In genomic region chr3:13513913-13514517, GRCh38 we compare ENCODE assay signal across 22 cellular contexts. TPM values are rescaled to one million over a fixed set of nuclear protein-coding genes. Genes with fewer than 3 reads are reported as not detected.
DNase-seq lines count a peak whose midpoint lies in the region; ATAC-seq and TF ChIP-seq lines count a peak whose summit lies in the region.
"Had no signal": no experiment of that assay in that cellular context is flagged by ENCODE, and none has a peak within 500 bp of the region (broad histone marks: within the 10 kb centered on the region; RNA-seq: fewer than 3 reads in every experiment).

No MANE protein-coding gene starts in this region.

- no peak for DNase-seq in right atrium auricular region (ENCODE audit: low spot score)
- DNase-seq in heart right ventricle: no peak
- DNase-seq in endodermal cell: no peak
- no peak for DNase-seq in neuronal stem cell (ENCODE audit: low spot score)
- DNase-seq in BE2C: no peak
- DNase-seq in activated gamma-delta T cell treated with Interleukin-2 at 50 U/mL for 16 hours: no peak
- no peak for DNase-seq in mucosa of gallbladder (ENCODE audit: low spot score)
- DNase-seq: activated CD4-positive, alpha-beta T cell treated with anti-CD3 and anti-CD28 coated beads, Interleukin-2, amount 50 U/mL, for 48 hours; activated naive CD4-positive, alpha-beta T cell treated with anti-CD3 and anti-CD28 coated beads, Interleukin-2, amount 10 ng/mL, durations not matched to agents 7 days and 5 days; activated T-cell treated with anti-CD3 and anti-CD28 coated beads for 4 hours; colonic mucosa; DMS53; NCI-H2081 treated with DMSO at 0.1 percent for 48 hours; NCI-H510A treated with DMSO at 0.1 percent for 48 hours; SHP77; small intestine; T-helper 1 cell had no signal

- WGBS in heart right ventricle, 2 donors: 81 to 83% methylated on average over 10 of the region's 10 CpGs
- WGBS in endodermal cell (ENCODE audit: insufficient coverage in 1 of 2, insufficient read length in 1 of 2), 2 experiments: 79 to 82% methylated on average over 9 to 10 of the region's 10 CpGs
- WGBS in neuronal stem cell (ENCODE audit: extremely low coverage in 2 of 2, insufficient read length in 2 of 2, insufficient replicate concordance in 1 of 2), 2 donors: no CpG with 5 or more reads among the region's 10 CpGs

- intact Hi-C loops in heart right ventricle (cut with DNase I): no loop called here

- H3K27me3 ChIP-seq in right atrium auricular region (no peaks in the 10 kb centered on the region), heart right ventricle (no peaks in the 10 kb centered on the region), endodermal cell (ENCODE audit: control insufficient read depth, insufficient read depth, low read length, poor library complexity, severe bottlenecking) (no peaks in the 10 kb centered on the region), neuronal stem cell (ENCODE audit: control insufficient read depth in 3 of 3, insufficient read depth in 3 of 3, low read depth in 1 of 3, low read length in 3 of 3) (no peaks in the 10 kb centered on the region), BE2C (no peaks in the 10 kb centered on the region)
- H3K27me3 ChIP-seq: colonic mucosa, pancreas had no signal

- peak overlapping the region; percentile 30 for H2AFZ ChIP-seq in neuronal stem cell (ENCODE audit: low read length)

- no peaks in the 10 kb centered on the region for H3K36me3 ChIP-seq in right atrium auricular region
- H3K36me3 ChIP-seq in heart right ventricle: no peaks in the 10 kb centered on the region
- H3K36me3 ChIP-seq in endodermal cell (ENCODE audit: control insufficient read depth, insufficient read depth, low read length): no peaks in the 10 kb centered on the region
- no peaks in the 10 kb centered on the region for H3K36me3 ChIP-seq in neuronal stem cell (replicated peaks in 1 of 2; ENCODE audit: control insufficient read depth in 2 of 2, insufficient read depth in 2 of 2, low read length in 2 of 2)
- H3K36me3 ChIP-seq in BE2C: no peaks in the 10 kb centered on the region
- H3K36me3 ChIP-seq: colonic mucosa, left lung, pancreas had no signal

- no peaks in the 10 kb centered on the region for H3K79me1 ChIP-seq in neuronal stem cell (ENCODE audit: low read depth, low read length)

- peak overlapping the region; percentile 59 for H2BK12ac ChIP-seq in neuronal stem cell (ENCODE audit: low read length)

- no peak overlapping the region for H3K27ac Mint-ChIP-seq in endodermal cell
- H3K27ac Mint-ChIP-seq: activated naive CD4-positive, alpha-beta T cell treated with anti-CD3 and anti-CD28 coated beads, Interleukin-2, amount 10 ng/mL, durations not matched to agents 7 days and 5 days; CD14-positive monocyte; IgD-negative memory B cell had no signal

- TF ChIP-seq CTCF in right atrium auricular region (IDR thresholded peaks at IDR 0.05): no peak
- TF ChIP-seq CTCF in heart right ventricle (IDR thresholded peaks at IDR 0.05): no peak
- no peak for TF ChIP-seq CTCF in endodermal cell (conservative IDR thresholded peaks at IDR 0.05)
- TF ChIP-seq CTCF in BE2C (IDR thresholded peaks at IDR 0.05; ENCODE audit: low read depth, low read length): no peak

- H3K4me1 ChIP-seq in right atrium auricular region (peaks cover 0 to 46% of the 10 kb centered on the region in 2 donors), heart right ventricle (peaks cover 22 to 43% (median 33%) of the 10 kb centered on the region in 9 donors), endodermal cell (ENCODE audit: control insufficient read depth, insufficient read depth, low read length) (no peaks in the 10 kb centered on the region), neuronal stem cell (ENCODE audit: control insufficient read depth in 2 of 2, insufficient read depth in 1 of 2, low read depth in 1 of 2, low read length in 2 of 2) (peaks cover 6 to 16% of the 10 kb centered on the region in 2 donors), BE2C (no peaks in the 10 kb centered on the region)
- H3K4me1 ChIP-seq: colonic mucosa, left lung, pancreas had no signal

- no peak overlapping the region for H4K91ac ChIP-seq in neuronal stem cell (ENCODE audit: low read depth, low read length, poor library complexity)

- peak overlapping the region; percentile 34 for H2BK15ac ChIP-seq in neuronal stem cell (ENCODE audit: low read length)

- H4K8ac ChIP-seq in neuronal stem cell (ENCODE audit: low read depth, low read length): peak overlapping the region; percentile 4

- no peak overlapping the region for H3K4me3 Mint-ChIP-seq in endodermal cell
- H3K4me3 Mint-ChIP-seq: activated naive CD4-positive, alpha-beta T cell treated with anti-CD3 and anti-CD28 coated beads, Interleukin-2, amount 10 ng/mL, durations not matched to agents 7 days and 5 days; CD14-positive monocyte; IgD-negative memory B cell had no signal

- H3K4me3 ChIP-seq in right atrium auricular region (no peak overlapping the region), heart right ventricle (no peak overlapping the region), endodermal cell (ENCODE audit: low read length) (no peak overlapping the region), neuronal stem cell (ENCODE audit: low read length in 2 of 2) (no peak overlapping the region), BE2C (ENCODE audit: low read depth, low read length) (no peak overlapping the region)
- H3K4me3 ChIP-seq: colonic mucosa, left lung, pancreas had no signal

- no peaks in the 10 kb centered on the region for H3K9me3 Mint-ChIP-seq in endodermal cell
- H3K9me3 Mint-ChIP-seq: activated naive CD4-positive, alpha-beta T cell treated with anti-CD3 and anti-CD28 coated beads, Interleukin-2, amount 10 ng/mL, durations not matched to agents 7 days and 5 days; IgD-negative memory B cell had no signal

- H3K9me3 ChIP-seq in right atrium auricular region (no peaks in the 10 kb centered on the region), heart right ventricle (no peaks in the 10 kb centered on the region), endodermal cell (ENCODE audit: control insufficient read depth, low read length) (no peaks in the 10 kb centered on the region), neuronal stem cell (replicated peaks in 1 of 2; ENCODE audit: control insufficient read depth in 2 of 2, insufficient read depth in 1 of 2, low read depth in 1 of 2, low read length in 2 of 2) (peaks cover 0 to 3% of the 10 kb centered on the region in 2 donors), BE2C (no peaks in the 10 kb centered on the region)
- H3K9me3 ChIP-seq: colonic mucosa, left lung, pancreas had no signal

- no peak overlapping the region for H3K23ac ChIP-seq in neuronal stem cell (ENCODE audit: low read depth, low read length, poor library complexity)

- H3K18ac ChIP-seq in neuronal stem cell (ENCODE audit: low read length): no peak overlapping the region

- peak overlapping the region; percentile 86 for H2AK5ac ChIP-seq in neuronal stem cell (ENCODE audit: low read depth, low read length)

- H3K27ac ChIP-seq in right atrium auricular region (peak overlapping the region; percentile 51 to 53), heart right ventricle (peak overlapping the region in 3 of 10 donors; percentile 5 to 41 (median 19)), endodermal cell (ENCODE audit: low read depth, low read length) (peak overlapping the region; percentile 97), neuronal stem cell (replicated peaks; ENCODE audit: low read length) (no peak overlapping the region)
- H3K27ac ChIP-seq: colonic mucosa, left lung, pancreas had no signal

- H3K9ac ChIP-seq in endodermal cell (ENCODE audit: extremely low read depth, low read length, poor library complexity, severe bottlenecking) (no peak overlapping the region), neuronal stem cell (ENCODE audit: low read depth, low read length, poor library complexity) (no peak overlapping the region)

- no peak overlapping the region for H2BK5ac ChIP-seq in neuronal stem cell (ENCODE audit: low read length)

- peak overlapping the region; percentile 49 for H2BK120ac ChIP-seq in neuronal stem cell (ENCODE audit: low read depth, low read length)

- H3K27me3 Mint-ChIP-seq in endodermal cell (ENCODE audit: insufficient read depth): no peaks in the 10 kb centered on the region
- H3K27me3 Mint-ChIP-seq: activated naive CD4-positive, alpha-beta T cell treated with anti-CD3 and anti-CD28 coated beads, Interleukin-2, amount 10 ng/mL, durations not matched to agents 7 days and 5 days; IgD-negative memory B cell had no signal

- H3K14ac ChIP-seq in neuronal stem cell (ENCODE audit: low read length): no peak overlapping the region

- no peak overlapping the region for H3K4me2 ChIP-seq in neuronal stem cell (ENCODE audit: insufficient read depth, low read length, poor library complexity, severe bottlenecking)

- H3K4me1 Mint-ChIP-seq in endodermal cell: no peaks in the 10 kb centered on the region
- H3K4me1 Mint-ChIP-seq: activated naive CD4-positive, alpha-beta T cell treated with anti-CD3 and anti-CD28 coated beads, Interleukin-2, amount 10 ng/mL, durations not matched to agents 7 days and 5 days; CD14-positive monocyte; IgD-negative memory B cell had no signal

- H3K36me3 Mint-ChIP-seq in endodermal cell (ENCODE audit: low read depth): no peaks in the 10 kb centered on the region
- H3K36me3 Mint-ChIP-seq: activated naive CD4-positive, alpha-beta T cell treated with anti-CD3 and anti-CD28 coated beads, Interleukin-2, amount 10 ng/mL, durations not matched to agents 7 days and 5 days; CD14-positive monocyte; IgD-negative memory B cell had no signal

- no peak for ATAC-seq in heart right ventricle
- no peak for ATAC-seq in HG03280 (IDR thresholded peaks at IDR 0.05; ENCODE audit: unreplicated experiment)
- ATAC-seq: left lung, pancreas had no signal

- no peak overlapping the region for H3K4ac ChIP-seq in neuronal stem cell (ENCODE audit: low read length)

RNA-seq across cellular contexts. Expression of gene HDAC11, which starts 33.9 kb away (rescaled TPM):
- total RNA-seq in right atrium auricular region: 10 to 100 TPM; 30.6 to 30.7 TPM
- 10 to 100 TPM; 26.6 to 46.0 (median 33.7) TPM for total RNA-seq in heart right ventricle
- 10 to 100 TPM; 15.9 to 21.7 TPM for polyA plus RNA-seq in heart right ventricle
- total RNA-seq in endodermal cell: 10 to 100 TPM; 17.0 to 17.1 TPM
- polyA plus RNA-seq in endodermal cell (2013, experiment 1 of 2): 14.4 TPM
- 16.7 TPM for polyA plus RNA-seq in endodermal cell (2013, experiment 2 of 2)
- 7.3 TPM for polyA plus RNA-seq in neuronal stem cell (2013, experiment 1 of 2)
- 7.6 TPM for polyA plus RNA-seq in neuronal stem cell (2013, experiment 2 of 2)
- 2.4 TPM for polyA plus RNA-seq in BE2C (2012; ENCODE audit: insufficient read depth, insufficient read length, low read depth)
- 43.7 TPM for total RNA-seq in mucosa of gallbladder

RNA-seq across cellular contexts. Expression of gene FBLN2, which starts 34.9 kb away (rescaled TPM):
- total RNA-seq in right atrium auricular region (100 to 1,000 TPM; 122 to 185 TPM), heart right ventricle (10 to 100 TPM; 35.4 to 78.9 (median 47.0) TPM), endodermal cell (100 to 1,000 TPM in 1 of 2 donors, 10 to 100 TPM in 1; 86.1 to 136 TPM), mucosa of gallbladder (44.3 TPM)
- 10 to 100 TPM; 20.7 to 55.9 TPM for polyA plus RNA-seq in heart right ventricle
- 68.2 TPM for polyA plus RNA-seq in endodermal cell (2013, experiment 1 of 2)
- polyA plus RNA-seq in endodermal cell (2013, experiment 2 of 2): 78.4 TPM
- 12.1 TPM for polyA plus RNA-seq in neuronal stem cell (2013, experiment 1 of 2)
- 12.3 TPM for polyA plus RNA-seq in neuronal stem cell (2013, experiment 2 of 2)
- polyA plus RNA-seq in BE2C (2012; ENCODE audit: insufficient read depth, insufficient read length, low read depth): not detected
- polyA plus RNA-seq: CD14-positive monocyte had no signal
